Comparison of ENCODE assay signal across 14 cellular contexts in the genomic region with DNA sequence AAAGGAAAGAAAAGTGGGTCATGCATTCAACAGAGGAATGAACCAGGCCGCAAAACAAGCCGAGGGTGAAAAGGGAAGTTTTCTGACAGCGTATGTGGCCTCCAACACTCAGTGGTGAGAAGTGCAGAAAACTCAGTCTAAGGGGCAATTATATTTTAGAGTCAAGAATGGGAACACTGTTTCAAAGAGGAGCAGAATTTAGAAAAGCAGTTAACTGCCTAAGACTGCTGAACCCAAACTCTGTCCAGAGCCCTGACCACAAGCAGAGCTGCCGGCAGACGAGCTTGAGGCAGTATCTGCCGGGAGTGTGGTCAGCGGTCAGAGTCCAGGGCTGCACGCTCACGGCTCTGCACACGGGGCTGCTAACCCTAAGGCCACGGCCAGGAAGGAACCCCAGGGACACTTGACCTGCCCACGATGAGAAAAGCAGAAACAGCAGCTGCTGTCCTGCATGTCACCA.
DNase-seq lines count a peak whose midpoint lies in the region; ATAC-seq and TF ChIP-seq lines count a peak whose summit lies in the region.
"Had no signal": no experiment of that assay in that cellular context is flagged by ENCODE, and none has a peak within 500 bp of the region (broad histone marks: within the 10 kb centered on the region; RNA-seq: fewer than 3 reads in every experiment).

No MANE protein-coding gene starts in this region.

- H3K27me3 ChIP-seq in hepatocyte (no peaks in the 10 kb centered on the region), transverse colon (no peaks in the 10 kb centered on the region)
- H3K27me3 ChIP-seq: BE2C had no signal

- POLR2A ChIA-PET in T-cell (lab: Charles Lee) = no interaction called here
- POLR2A ChIA-PET in OCI-LY7 (lab: Charles Lee) = no interaction called here

- H3K4me1 ChIP-seq in hepatocyte (ENCODE audit: insufficient read depth) (no peaks in the 10 kb centered on the region), OCI-LY7 (ENCODE audit: insufficient read depth, low read length, poor library complexity, severe bottlenecking) (peaks cover 20% of the 10 kb centered on the region), transverse colon (no peaks in the 10 kb centered on the region)

- TF ChIP-seq CTCF in hepatocyte (IDR thresholded peaks at IDR 0.05; ENCODE audit: poor library complexity) (no peak), OCI-LY7 (conservative IDR thresholded peaks at IDR 0.05; ENCODE audit: low read length) (no peak), transverse colon (IDR thresholded peaks at IDR 0.05) (no peak)

- intact Hi-C loops in OCI-LY7 (cut with micrococcal nuclease; ENCODE audit: unreplicated experiment) (no loop called here), transverse colon (cut with DNase I; ENCODE audit: low total_unique reads) (no loop called here)

- no peak for TF ChIP-seq POLR2A in transverse colon (IDR thresholded peaks at IDR 0.05)

- H3K4me3 ChIP-seq in hepatocyte (no peak overlapping the region), OCI-LY7 (ENCODE audit: low read depth, low read length, poor library complexity, severe bottlenecking) (no peak overlapping the region), transverse colon (no peak overlapping the region)

- H3K36me3 Mint-ChIP-seq in T-cell = no peaks in the 10 kb centered on the region

- DNase-seq in HuH-7 (ENCODE audit: low spot score) = peak; percentile 54
- DNase-seq in T-cell = peak in 1 of 34 experiments; percentile 20
- peak; percentile 22 for DNase-seq in hepatocyte (ENCODE audit: low spot score)
- DNase-seq in putamen (ENCODE audit: low spot score) = peak; percentile 40
- DNase-seq in NCI-H2227 (lab: John Stamatoyannopoulos, UW; ENCODE audit: unreplicated experiment) = no peak
- no peak for DNase-seq in OCI-LY7 (ENCODE audit: low spot score)
- no peak for DNase-seq in transverse colon
- DNase-seq in NCI-H774 (lab: John Stamatoyannopoulos, UW) = no peak
- DNase-seq: activated CD8-positive, alpha-beta memory T cell treated with anti-CD3 and anti-CD28 coated beads, Interleukin-2, amount 10 ng/mL, durations not matched to agents 7 days and 5 days; activated naive CD4-positive, alpha-beta T cell treated with anti-CD3 and anti-CD28 coated beads, Interleukin-2, amount 10 ng/mL, durations not matched to agents 7 days and 5 days; BE2C; DND-41; NCI-H2081 treated with DMSO at 0.1 percent for 48 hours had no signal

- peaks cover 22 to 52% (median 25%) of the 10 kb centered on the region in 3 donors for H3K4me1 Mint-ChIP-seq in T-cell

- TF ChIP-seq EP300 in transverse colon (IDR thresholded peaks at IDR 0.05; ENCODE audit: low read depth) = no peak

- H4K20me1 ChIP-seq in hepatocyte (ENCODE audit: insufficient read depth, poor library complexity, severe bottlenecking) (no peaks in the 10 kb centered on the region), OCI-LY7 (ENCODE audit: insufficient read depth, low read length) (no peaks in the 10 kb centered on the region)

- H3K27ac Mint-ChIP-seq in T-cell = peak overlapping the region; percentile 2 to 41
- H3K27ac Mint-ChIP-seq: activated CD8-positive, alpha-beta memory T cell treated with anti-CD3 and anti-CD28 coated beads, Interleukin-2, amount 10 ng/mL, durations not matched to agents 7 days and 5 days; activated naive CD4-positive, alpha-beta T cell treated with anti-CD3 and anti-CD28 coated beads, Interleukin-2, amount 10 ng/mL, durations not matched to agents 7 days and 5 days had no signal

- H3K9me3 Mint-ChIP-seq in T-cell = no peaks in the 10 kb centered on the region
- H3K9me3 Mint-ChIP-seq: activated naive CD4-positive, alpha-beta T cell treated with anti-CD3 and anti-CD28 coated beads, Interleukin-2, amount 10 ng/mL, durations not matched to agents 7 days and 5 days had no signal

- CTCF ChIA-PET in T-cell (lab: Charles Lee) (no interaction called here), OCI-LY7 (lab: Charles Lee; ENCODE audit: unreplicated experiment) (no interaction called here)

- H3K27me3 Mint-ChIP-seq in T-cell = no peaks in the 10 kb centered on the region
- H3K27me3 Mint-ChIP-seq: activated CD8-positive, alpha-beta memory T cell treated with anti-CD3 and anti-CD28 coated beads, Interleukin-2, amount 10 ng/mL, durations not matched to agents 7 days and 5 days had no signal

- H3K79me2 ChIP-seq in hepatocyte (no peaks in the 10 kb centered on the region), OCI-LY7 (ENCODE audit: insufficient read depth, low read depth, low read length) (no peaks in the 10 kb centered on the region)

- H3K27ac ChIP-seq in hepatocyte (peak overlapping the region; percentile 44), OCI-LY7 (ENCODE audit: low read depth, low read length, poor library complexity, severe bottlenecking) (no peak overlapping the region), transverse colon (no peak overlapping the region)
- H3K27ac ChIP-seq: VCaP had no signal

- H2AFZ ChIP-seq in hepatocyte (no peak overlapping the region), OCI-LY7 (ENCODE audit: low read length) (no peak overlapping the region)

- H3K9me3 ChIP-seq in hepatocyte (ENCODE audit: low read depth) (no peaks in the 10 kb centered on the region), OCI-LY7 (ENCODE audit: low read length) (no peaks in the 10 kb centered on the region), transverse colon (no peaks in the 10 kb centered on the region)

- in situ Hi-C loops in transverse colon (cut with MboI; ENCODE audit: low pct_ligation_motif_present in 1 of 4, low pct_unique_long_range_greater_than_20kb in 1 of 4, low sequenced_read_pairs in 3 of 4) = no loop called here

- H3K36me3 ChIP-seq in hepatocyte (replicated peaks; ENCODE audit: insufficient read depth, low read depth) (no peaks in the 10 kb centered on the region), OCI-LY7 (ENCODE audit: insufficient read depth, low read length) (no peaks in the 10 kb centered on the region), transverse colon (no peaks in the 10 kb centered on the region)
- H3K36me3 ChIP-seq: BE2C had no signal

- H3K9me2 ChIP-seq in hepatocyte (replicated peaks; ENCODE audit: insufficient read depth) = no peaks in the 10 kb centered on the region
- H3K9me2 ChIP-seq in OCI-LY7 (ENCODE audit: insufficient read depth, low read length) = no peaks in the 10 kb centered on the region

- ATAC-seq in T-cell (replicated peaks in 1 of 4) = no peak
- ATAC-seq: activated CD8-positive, alpha-beta memory T cell treated with anti-CD3 and anti-CD28 coated beads, Interleukin-2, amount 10 ng/mL, durations not matched to agents 7 days and 5 days had no signal

- 71% methylated on average over 12 of the region's 12 CpGs for WGBS in hepatocyte (ENCODE audit: low lambda C conversion rate, missing lambda C conversion rate)
- 79% methylated on average over 12 of the region's 12 CpGs; no CpG with 5 or more reads in 1 of the 2 donors for WGBS in transverse colon (ENCODE audit: low coverage in 1 of 2), 2 donors

- no peak overlapping the region for H3K4me2 ChIP-seq in hepatocyte
- no peak overlapping the region for H3K4me2 ChIP-seq in OCI-LY7 (ENCODE audit: low read length)

- BruUV-seq in OCI-LY7 (replicated peaks; lab: Mats Ljungman, UMichigan) = no TSS peak

- no peak overlapping the region for H3K4me3 Mint-ChIP-seq in T-cell
- H3K4me3 Mint-ChIP-seq: activated CD8-positive, alpha-beta memory T cell treated with anti-CD3 and anti-CD28 coated beads, Interleukin-2, amount 10 ng/mL, durations not matched to agents 7 days and 5 days; activated naive CD4-positive, alpha-beta T cell treated with anti-CD3 and anti-CD28 coated beads, Interleukin-2, amount 10 ng/mL, durations not matched to agents 7 days and 5 days had no signal

Comparison
In these comparisons a context has a peak if more than half of its experiments do, and no peak if none do; other contexts are left out.
1. DNase-seq: peak in HuH-7 (single experiment), hepatocyte (single experiment) and putamen (single experiment); none in NCI-H2227 (single experiment), OCI-LY7 (single experiment), transverse colon (single experiment) and NCI-H774 (single experiment).